In genomic region chr19:55478364-55478763, GRCh38 we compare ENCODE assay signal across 1 cellular context.
TF ChIP-seq lines count a peak whose summit lies in the region.

No MANE protein-coding gene starts in this region.

TF ChIP-seq in GM12878, 131 proteins besides CTCF, POLR2A, EP300 and RAD21:
- no peak for TF ChIP-seq POU2F2 (IDR thresholded peaks at IDR 0.05; ENCODE audit: borderline replicate concordance, low read depth, low read length)
- no peak for TF ChIP-seq FOS (IDR thresholded peaks at IDR 0.05; ENCODE audit: borderline replicate concordance, extremely low read depth, insufficient read length)
- TF ChIP-seq MYC (IDR thresholded peaks at IDR 0.05; ENCODE audit: insufficient read depth, insufficient read length, insufficient replicate concordance, low read length, severe bottlenecking) = no peak
- no peak for TF ChIP-seq RELB (IDR thresholded peaks at IDR 0.05; ENCODE audit: low read depth)
- no peak for TF ChIP-seq ZNF687 (IDR thresholded peaks at IDR 0.05)
- TF ChIP-seq POLR2AphosphoS5 (IDR thresholded peaks at IDR 0.05; ENCODE audit: low read length) = no peak
- no peak for TF ChIP-seq KLF5 (IDR thresholded peaks at IDR 0.05; ENCODE audit: partially characterized antibody)
- TF ChIP-seq, protein P1, sequence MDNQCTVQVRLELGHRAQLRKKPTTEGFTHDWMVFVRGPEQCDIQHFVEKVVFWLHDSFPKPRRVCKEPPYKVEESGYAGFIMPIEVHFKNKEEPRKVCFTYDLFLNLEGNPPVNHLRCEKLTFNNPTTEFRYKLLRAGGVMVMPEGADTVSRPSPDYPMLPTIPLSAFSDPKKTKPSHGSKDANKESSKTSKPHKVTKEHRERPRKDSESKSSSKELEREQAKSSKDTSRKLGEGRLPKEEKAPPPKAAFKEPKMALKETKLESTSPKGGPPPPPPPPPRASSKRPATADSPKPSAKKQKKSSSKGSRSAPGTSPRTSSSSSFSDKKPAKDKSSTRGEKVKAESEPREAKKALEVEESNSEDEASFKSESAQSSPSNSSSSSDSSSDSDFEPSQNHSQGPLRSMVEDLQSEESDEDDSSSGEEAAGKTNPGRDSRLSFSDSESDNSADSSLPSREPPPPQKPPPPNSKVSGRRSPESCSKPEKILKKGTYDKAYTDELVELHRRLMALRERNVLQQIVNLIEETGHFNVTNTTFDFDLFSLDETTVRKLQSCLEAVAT (IDR thresholded peaks at IDR 0.05) = no peak
- TF ChIP-seq ZBTB11 (CRISPR knock-in tag; IDR thresholded peaks at IDR 0.05) = no peak
- TF ChIP-seq EED (IDR thresholded peaks at IDR 0.05; ENCODE audit: low read depth) = no peak
- no peak for TF ChIP-seq NFXL1 (IDR thresholded peaks at IDR 0.05; ENCODE audit: borderline replicate concordance)
- TF ChIP-seq CREM (IDR thresholded peaks at IDR 0.05; ENCODE audit: low read depth) = no peak
- no peak for TF ChIP-seq CHD2 (IDR thresholded peaks at IDR 0.05; ENCODE audit: borderline replicate concordance, low read depth, low read length)
- TF ChIP-seq MEF2A (IDR thresholded peaks at IDR 0.05; ENCODE audit: insufficient read depth, low read depth, low read length) = no peak
- TF ChIP-seq RCOR1 (conservative IDR thresholded peaks at IDR 0.05; ENCODE audit: low read depth, low read length) = no peak
- no peak for TF ChIP-seq TCF12 (IDR thresholded peaks at IDR 0.05; ENCODE audit: low read depth, low read length)
- TF ChIP-seq, protein P2, sequence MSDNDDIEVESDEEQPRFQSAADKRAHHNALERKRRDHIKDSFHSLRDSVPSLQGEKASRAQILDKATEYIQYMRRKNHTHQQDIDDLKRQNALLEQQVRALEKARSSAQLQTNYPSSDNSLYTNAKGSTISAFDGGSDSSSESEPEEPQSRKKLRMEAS (IDR thresholded peaks at IDR 0.05; ENCODE audit: low read depth, low read length) = no peak
